1 cellular context compared by ENCODE assay signal in genomic region chr1:234230414-234230862, GRCh38.
TF ChIP-seq lines count a peak whose summit lies in the region.

No MANE protein-coding gene starts in this region.

TF ChIP-seq in HepG2, 621 proteins besides CTCF, POLR2A, EP300 and RAD21 (continued from another document):
- no peak for TF ChIP-seq PHF20 (CRISPR knock-in tag; IDR thresholded peaks at IDR 0.05)
- TF ChIP-seq ZNF614 (CRISPR knock-in tag; IDR thresholded peaks at IDR 0.05; ENCODE audit: borderline replicate concordance), result no peak
- TF ChIP-seq ZNF788 (CRISPR knock-in tag; IDR thresholded peaks at IDR 0.05; ENCODE audit: borderline replicate concordance), result no peak
- TF ChIP-seq ZNF639 (CRISPR knock-in tag; conservative IDR thresholded peaks at IDR 0.05), result no peak
